In the genomic region with DNA sequence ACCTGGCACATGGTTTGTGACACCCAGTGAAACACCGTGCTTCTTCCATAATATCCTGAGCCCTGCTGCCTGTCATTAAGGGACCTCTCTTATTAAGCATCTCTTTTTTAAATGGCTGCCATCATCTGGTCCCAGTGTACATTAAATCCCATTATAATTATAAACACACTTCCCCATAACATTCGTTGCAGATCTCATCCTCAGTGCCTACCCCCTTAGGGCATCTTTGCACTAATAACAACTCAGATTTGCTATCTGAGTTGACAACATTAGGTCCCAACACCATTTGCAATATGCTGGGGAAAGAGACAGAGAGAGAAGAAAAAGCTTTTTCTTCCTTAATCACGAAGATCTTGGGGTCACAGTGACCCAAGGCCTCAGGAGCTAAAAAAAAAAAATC, we compare ENCODE assay signal across 37 cellular contexts. TPM values are rescaled to one million over a fixed set of nuclear protein-coding genes. Genes with fewer than 3 reads are reported as not detected.
A peak's percentile ranks its signal among the peaks of the same experiment; 100 is the strongest.
DNase-seq lines count a peak whose midpoint lies in the region; ATAC-seq and TF ChIP-seq lines count a peak whose summit lies in the region.
"Had no signal": no experiment of that assay in that cellular context is flagged by ENCODE, and none has a peak within 500 bp of the region (broad histone marks: within the 10 kb centered on the region; RNA-seq: fewer than 3 reads in every experiment).

No MANE protein-coding gene starts in this region.

- no peak overlapping the region for H3K4me3 ChIP-seq in SK-N-SH (ENCODE audit: low read depth in 2 of 2, low read length in 1 of 2)
- H3K4me3 ChIP-seq: A549; BLaER1; BLaER1 treated with 17β-estradiol and CSF1 and Interleukin-3, amounts not matched to agents 10 nM and 100 nM had no signal

- POLR2A ChIA-PET in SK-N-SH (lab: Yijun Ruan, JAX): no interaction called here

- no peaks in the 10 kb centered on the region for H3K36me3 ChIP-seq in SK-N-SH (replicated peaks in 1 of 2; ENCODE audit: control insufficient read depth in 1 of 2, insufficient read depth in 2 of 2, low read length in 1 of 2)
- H3K36me3 ChIP-seq: BE2C; BLaER1; BLaER1 treated with 17β-estradiol and CSF1 and Interleukin-3, amounts not matched to agents 10 nM and 100 nM had no signal

- no peak overlapping the region for H3K4me3 Mint-ChIP-seq in T-helper 17 cell
- no peak overlapping the region for H3K4me3 Mint-ChIP-seq in progenitor cell of endocrine pancreas (ENCODE audit: low read depth)
- H3K4me3 Mint-ChIP-seq: B cell; CD14-positive monocyte; CD4-positive, alpha-beta memory T cell; CD4-positive, alpha-beta T cell; CD8-positive, alpha-beta T cell had no signal

- no peaks in the 10 kb centered on the region for H3K9me2 ChIP-seq in SK-N-SH

- TF ChIP-seq CTCF in SK-N-SH (IDR thresholded peaks at IDR 0.05) (no peak), progenitor cell of endocrine pancreas (IDR thresholded peaks at IDR 0.05; ENCODE audit: unreplicated experiment) (no peak)

- no peaks in the 10 kb centered on the region for H3K9me3 Mint-ChIP-seq in progenitor cell of endocrine pancreas (ENCODE audit: low read depth)
- H3K9me3 Mint-ChIP-seq: CD4-positive, alpha-beta memory T cell; CD4-positive, alpha-beta T cell; CD4-positive, CD25-positive, alpha-beta regulatory T cell; CD8-positive, alpha-beta memory T cell; CD8-positive, alpha-beta T cell had no signal

- TF ChIP-seq RAD21 in SK-N-SH (IDR thresholded peaks at IDR 0.05; ENCODE audit: low read length): no peak

- H3K27ac Mint-ChIP-seq in T-helper 17 cell (peak overlapping the region; percentile 34), progenitor cell of endocrine pancreas (no peak overlapping the region)
- H3K27ac Mint-ChIP-seq: B cell; CD14-positive monocyte; CD4-positive, alpha-beta memory T cell; CD4-positive, alpha-beta T cell; CD4-positive, CD25-positive, alpha-beta regulatory T cell; CD8-positive, alpha-beta memory T cell; CD8-positive, alpha-beta T cell had no signal

- H3K27me3 Mint-ChIP-seq in T-helper 17 cell (peaks cover 30% of the 10 kb centered on the region), progenitor cell of endocrine pancreas (peaks cover 34% of the 10 kb centered on the region)

- H3K27ac ChIP-seq in SK-N-SH (ENCODE audit: low read depth in 2 of 2, low read length in 1 of 2): no peak overlapping the region
- H3K27ac ChIP-seq: 22Rv1; A549; BLaER1; BLaER1 treated with 17β-estradiol and CSF1 and Interleukin-3, amounts not matched to agents 10 nM and 100 nM; C4-2B had no signal

- no peak overlapping the region for H3K4me2 ChIP-seq in SK-N-SH
- H3K4me2 ChIP-seq: A549; BLaER1; BLaER1 treated with 17β-estradiol and CSF1 and Interleukin-3, amounts not matched to agents 10 nM and 100 nM had no signal

- DNase-seq in SK-N-SH (peak; percentile 53), NCI-H69 (lab: John Stamatoyannopoulos, UW) (peak; percentile 61), T-helper 17 cell (no peak), progenitor cell of endocrine pancreas (ENCODE audit: low spot score, unreplicated experiment) (no peak), HT-29 (ENCODE audit: low spot score) (no peak)
- DNase-seq: 8988T; ACHN; AML-193; BE2C; C1 segment of cervical spinal cord; Caco-2; Calu3; CD4-positive, alpha-beta memory T cell; CD4-positive, alpha-beta T cell; CD4-positive, CD25-positive, alpha-beta regulatory T cell; CD8-positive, alpha-beta memory T cell; CD8-positive, alpha-beta T cell; COR-L47; DMS 273 treated with DMSO at 0.1 percent for 48 hours; DMS153; DMS53; DMS79; DMS79 treated with DMSO at 0.1 percent for 48 hours; DND-41; EL had no signal

- H3K4me1 ChIP-seq in SK-N-SH (ENCODE audit: control insufficient read depth in 1 of 2, insufficient read depth in 2 of 2, low read depth in 1 of 2, low read length in 1 of 2): peaks cover 0 to 5% of the 10 kb centered on the region in 2 experiments; a peak in 2 of 4 replicates
- H3K4me1 ChIP-seq: BE2C had no signal

- ATAC-seq in SK-N-SH treated with all-trans-retinoic acid at 6 μM for 48 hours (no peak), T-helper 17 cell (no peak)
- ATAC-seq: A549; CD8-positive, alpha-beta T cell had no signal

- H3F3A ChIP-seq in SK-N-SH (replicated peaks; ENCODE audit: insufficient read depth): no peaks in the 10 kb centered on the region

- H3K79me2 ChIP-seq in SK-N-SH (ENCODE audit: insufficient read depth): no peaks in the 10 kb centered on the region

- no peak; a peak in 1 of 4 replicates for TF ChIP-seq EP300 in SK-N-SH (IDR thresholded peaks at IDR 0.05; ENCODE audit: borderline replicate concordance in 1 of 2, low read depth in 1 of 2, low read length in 1 of 2)

- H2AFZ ChIP-seq in SK-N-SH (ENCODE audit: low read depth): no peak overlapping the region

- WGBS in SK-N-SH (ENCODE audit: low lambda C conversion rate): 16% methylated on average over 3 of the region's 3 CpGs

- H3K9me3 ChIP-seq in SK-N-SH: no peaks in the 10 kb centered on the region
- no peaks in the 10 kb centered on the region for H3K9me3 ChIP-seq in T-helper 17 cell (ENCODE audit: control insufficient read depth, low read length, poor library complexity, severe bottlenecking)
- H3K9me3 ChIP-seq: A549, BE2C, Caco-2 had no signal

- CTCF ChIA-PET in SK-N-SH (lab: Yijun Ruan, JAX): interaction anchor here (1.2 to 14.1 kb wide), 6 partner anchors 10 to 208 kb away, joined by 3 to 112 read pairs (median 5); no protein-coding TSS in a partner anchor

- H3K4me1 Mint-ChIP-seq in T-helper 17 cell (peaks cover 11% of the 10 kb centered on the region), progenitor cell of endocrine pancreas (ENCODE audit: low read depth) (peaks cover 20% of the 10 kb centered on the region)

- no peaks in the 10 kb centered on the region for H3K36me3 Mint-ChIP-seq in T-helper 17 cell (ENCODE audit: low read depth)
- H3K36me3 Mint-ChIP-seq in progenitor cell of endocrine pancreas (ENCODE audit: insufficient read depth): no peaks in the 10 kb centered on the region
- H3K36me3 Mint-ChIP-seq: CD14-positive monocyte; CD4-positive, CD25-positive, alpha-beta regulatory T cell; CD8-positive, alpha-beta memory T cell; CD8-positive, alpha-beta T cell had no signal

- no peak overlapping the region for H3K9ac ChIP-seq in SK-N-SH
- H3K9ac ChIP-seq: BLaER1; BLaER1 treated with 17β-estradiol and CSF1 and Interleukin-3, amounts not matched to agents 10 nM and 100 nM had no signal

- H4K20me1 ChIP-seq in SK-N-SH (ENCODE audit: insufficient read depth): no peaks in the 10 kb centered on the region

- peaks cover 37% of the 10 kb centered on the region for H3K27me3 ChIP-seq in SK-N-SH (ENCODE audit: insufficient read depth)

TF ChIP-seq in SK-N-SH, 30 proteins besides CTCF, POLR2A, EP300 and RAD21 (continues in another document):
- no peak for TF ChIP-seq TEAD4 (IDR thresholded peaks at IDR 0.05; ENCODE audit: borderline replicate concordance, insufficient read depth)
- TF ChIP-seq SMC3 (IDR thresholded peaks at IDR 0.05; ENCODE audit: low read depth, low read length): no peak
- TF ChIP-seq FOXM1 (IDR thresholded peaks at IDR 0.05; ENCODE audit: low read depth): no peak
- TF ChIP-seq TAF1 (IDR thresholded peaks at IDR 0.05; ENCODE audit: borderline replicate concordance, low read depth, low read length): no peak
- TF ChIP-seq MXI1 (IDR thresholded peaks at IDR 0.05; ENCODE audit: low read depth, low read length): no peak
- TF ChIP-seq RCOR1 (IDR thresholded peaks at IDR 0.05; ENCODE audit: low read length): peak; percentile 31; the same call in 1 of the 2 replicates
- TF ChIP-seq, protein P1, sequence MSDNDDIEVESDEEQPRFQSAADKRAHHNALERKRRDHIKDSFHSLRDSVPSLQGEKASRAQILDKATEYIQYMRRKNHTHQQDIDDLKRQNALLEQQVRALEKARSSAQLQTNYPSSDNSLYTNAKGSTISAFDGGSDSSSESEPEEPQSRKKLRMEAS (IDR thresholded peaks at IDR 0.05; ENCODE audit: low read depth): no peak
- no peak for TF ChIP-seq CHD2 (IDR thresholded peaks at IDR 0.05; ENCODE audit: low read length, partially characterized antibody)
- peak; percentile 76 for TF ChIP-seq GATA2 (CRISPR knock-in tag; IDR thresholded peaks at IDR 0.05)
- no peak for TF ChIP-seq RXRA (IDR thresholded peaks at IDR 0.05; ENCODE audit: borderline replicate concordance, low read depth)

TF ChIP-seq in SK-N-SH treated with all-trans-retinoic acid at 6 μM for 48 hours, 23 proteins besides CTCF, POLR2A, EP300 and RAD21:
- TF ChIP-seq ZC3H10 (CRISPR knock-in tag; IDR thresholded peaks at IDR 0.05): no peak
TF ChIP-seq in SK-N-SH treated with all-trans-retinoic acid at 6 μM for 48 hours: peak in this region for 0.

RNA-seq across cellular contexts. Expression of a gene that starts 4.7 kb away (rescaled TPM):
- not detected in 2 replicates for polyA plus RNA-seq in SK-N-SH (2012; rRNA removed)
- not detected in 2 replicates for polyA plus RNA-seq in SK-N-SH (2012; cell fraction: cytosol; rRNA removed)
- not detected in 2 replicates for polyA plus RNA-seq in SK-N-SH (2012; cell fraction: nucleus; rRNA removed)
- total RNA-seq in T-helper 17 cell (10 to 100 TPM; 17.2 to 20.7 TPM), progenitor cell of endocrine pancreas (29.6 and 32.6 TPM in 2 replicates)
- not detected in 2 replicates for total RNA-seq in HT-29 (2014; rRNA removed; shearing (Covaris generic))
- total RNA-seq: A172, Calu3, Daoy had no signal
- polyA plus RNA-seq: A549, AG04450, BJ had no signal

Comparison
In these comparisons a context has a peak if more than half of its experiments do, and no peak if none do; other contexts are left out.
1. DNase-seq: peak in SK-N-SH (single experiment) and NCI-H69 (single experiment); none in T-helper 17 cell (0 of 3), progenitor cell of endocrine pancreas (single experiment) and HT-29 (single experiment).
2. RNA of a gene that starts 4.7 kb away (total RNA-seq): 29.6 to 32.6 TPM in progenitor cell of endocrine pancreas and 17.2 to 20.7 TPM in T-helper 17 cell; not detected in HT-29; every median in the first group is over 10 times any median in the second.